9 cellular contexts compared by ENCODE assay signal in the genomic region with DNA sequence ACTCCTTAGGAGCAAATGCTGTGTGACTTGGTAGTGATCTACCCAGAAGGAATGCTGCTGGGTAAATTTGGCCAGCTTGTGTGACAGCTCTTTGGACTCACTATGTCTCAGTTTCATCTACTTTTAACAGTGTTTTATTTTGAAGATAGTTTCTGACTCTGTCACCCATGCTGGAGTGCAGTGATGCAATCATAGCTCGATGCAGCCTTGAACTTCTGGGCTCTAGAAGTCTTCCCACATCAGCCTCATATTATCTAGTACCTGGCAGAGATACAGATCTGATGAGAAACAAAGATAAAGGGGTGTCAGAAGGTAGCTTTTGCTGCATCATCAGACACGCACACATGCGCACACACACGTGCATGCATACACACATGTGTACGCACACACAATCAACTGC. TPM values are rescaled to one million over a fixed set of nuclear protein-coding genes. Genes with fewer than 3 reads are reported as not detected.
"Had no signal": no experiment of that assay in that cellular context is flagged by ENCODE, and none has a peak within 500 bp of the region (broad histone marks: within the 10 kb centered on the region; RNA-seq: fewer than 3 reads in every experiment).

No MANE protein-coding gene starts in this region.

- H3K4me3 ChIP-seq: HAP-1, K562 had no signal

- H3K27ac ChIP-seq: HL-60 had no signal

- H3K9me3 ChIP-seq: HAP-1 had no signal

- H3K4me1 ChIP-seq: HAP-1 had no signal

- DNase-seq: GOT3, H7, HFFc6, IMR-90, KG1 had no signal

- H3K36me3 ChIP-seq: HAP-1 had no signal

- ATAC-seq: HCT116, K562 had no signal

- FAIRE-seq: K562 had no signal

RNA-seq across cellular contexts. Expression of a gene that starts 19.2 kb away (rescaled TPM):
- total RNA-seq: H7, IMR-90, K562 had no signal
- polyA plus RNA-seq: IMR-90, K562 had no signal
